ENCODE assay signal across 2 cellular contexts in the genomic region with DNA sequence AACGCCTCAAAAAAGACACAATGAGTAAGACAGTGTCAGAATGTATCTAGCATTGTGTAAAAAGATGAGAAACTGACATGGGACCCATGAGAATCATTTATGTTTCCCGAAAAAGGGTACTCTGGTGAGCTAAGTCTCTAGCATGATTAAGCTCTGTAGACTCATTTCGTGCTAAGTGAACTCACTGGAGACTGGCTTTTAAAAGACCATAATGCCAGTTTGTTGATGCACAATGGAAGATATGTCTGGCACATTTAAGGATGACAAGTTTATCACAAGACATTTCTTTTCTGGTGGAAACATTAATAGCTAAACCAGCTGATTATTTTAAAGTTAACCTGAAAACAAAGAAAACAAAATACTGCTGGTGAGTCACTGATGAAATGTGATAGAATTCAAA.
A peak's percentile ranks its signal among the peaks of the same experiment; 100 is the strongest.
TF ChIP-seq lines count a peak whose summit lies in the region.

No MANE protein-coding gene starts in this region.

TF ChIP-seq in SK-N-SH treated with all-trans-retinoic acid at 6 μM for 48 hours, 23 proteins besides CTCF, POLR2A, EP300 and RAD21 (continued from another document):
- TF ChIP-seq, protein P1, sequence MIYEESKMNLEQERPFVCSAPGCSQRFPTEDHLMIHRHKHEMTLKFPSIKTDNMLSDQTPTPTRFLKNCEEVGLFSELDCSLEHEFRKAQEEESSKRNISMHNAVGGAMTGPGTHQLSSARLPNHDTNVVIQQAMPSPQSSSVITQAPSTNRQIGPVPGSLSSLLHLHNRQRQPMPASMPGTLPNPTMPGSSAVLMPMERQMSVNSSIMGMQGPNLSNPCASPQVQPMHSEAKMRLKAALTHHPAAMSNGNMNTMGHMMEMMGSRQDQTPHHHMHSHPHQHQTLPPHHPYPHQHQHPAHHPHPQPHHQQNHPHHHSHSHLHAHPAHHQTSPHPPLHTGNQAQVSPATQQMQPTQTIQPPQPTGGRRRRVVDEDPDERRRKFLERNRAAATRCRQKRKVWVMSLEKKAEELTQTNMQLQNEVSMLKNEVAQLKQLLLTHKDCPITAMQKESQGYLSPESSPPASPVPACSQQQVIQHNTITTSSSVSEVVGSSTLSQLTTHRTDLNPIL (CRISPR knock-in tag; IDR thresholded peaks at IDR 0.05; ENCODE audit: low read depth) = no peak; the same call in 1 of the 2 replicates
- TF ChIP-seq OSR1 (CRISPR knock-in tag; IDR thresholded peaks at IDR 0.05) (no peak), ISL1 (CRISPR knock-in tag; IDR thresholded peaks at IDR 0.05) (peak; percentile 49)
TF ChIP-seq in SK-N-SH treated with all-trans-retinoic acid at 6 μM for 48 hours: peak in this region for 2.

TF ChIP-seq in SK-N-SH, 30 proteins besides CTCF, POLR2A, EP300 and RAD21 (continued from another document):
- TF ChIP-seq MEF2A (IDR thresholded peaks at IDR 0.05; ENCODE audit: borderline replicate concordance, low read depth) = no peak
- TF ChIP-seq RCOR1 (IDR thresholded peaks at IDR 0.05; ENCODE audit: low read length) = no peak
- no peak for TF ChIP-seq GATA2 (CRISPR knock-in tag; IDR thresholded peaks at IDR 0.05)
